ENCODE assay signal across 8 cellular contexts in genomic region chr14:34981743-34982420, GRCh38. TPM values are rescaled to one million over a fixed set of nuclear protein-coding genes. Genes with fewer than 3 reads are reported as not detected.
DNase-seq lines count a peak whose midpoint lies in the region; ATAC-seq and TF ChIP-seq lines count a peak whose summit lies in the region.

No MANE protein-coding gene starts in this region.

- H3K27me3 ChIP-seq in transverse colon: no peaks in the 10 kb centered on the region

- H3K4me3 Mint-ChIP-seq in natural killer cell: no peak overlapping the region

- H3K27ac ChIP-seq in transverse colon: peak overlapping the region; percentile 88 to 99 (median 94)

- H3K36me3 Mint-ChIP-seq in natural killer cell: no peaks in the 10 kb centered on the region

- no peak overlapping the region for H3K27ac Mint-ChIP-seq in natural killer cell

- H3K4me3 ChIP-seq in epithelial cell of esophagus (ENCODE audit: low read length) (peak overlapping the region; percentile 98), transverse colon (peak overlapping the region; percentile 21 to 86 (median 66))

- WGBS in transverse colon (ENCODE audit: low coverage in 1 of 2), 2 donors: 0% methylated on average over 11 to 17 of the region's 17 CpGs

- no peaks in the 10 kb centered on the region for H3K9me3 Mint-ChIP-seq in natural killer cell

- intact Hi-C loops in natural killer cell (cut with micrococcal nuclease): loop anchor here (1.0 to 10.0 kb wide), 8 partner anchors 64 to 447 kb away; partner anchors contain the start of genes EAPP, FAM177A1, NFKBIA and PRORP
- intact Hi-C loops in transverse colon (cut with DNase I; ENCODE audit: low total_unique reads): loop anchor here (10.0 kb wide), 1 partner anchor 107 kb away; the partner anchor contains the start of gene BAZ1A

- H3K4me1 ChIP-seq in transverse colon: peaks cover 5 to 43% (median 25%) of the 10 kb centered on the region in 4 donors

- DNase-seq in COLO668 (lab: John Stamatoyannopoulos, UW; ENCODE audit: unreplicated experiment) (peak; percentile 47), Kasumi-1 (lab: John Stamatoyannopoulos, UW) (peak; percentile 61 to 74), epithelial cell of esophagus (ENCODE audit: low read depth) (peak; percentile 39), natural killer cell (peak; percentile 30), transverse colon (peak; percentile 35), SKM-1 treated with dmso at 0.1 percent for 144 hours (lab: John Stamatoyannopoulos, UW; ENCODE audit: unreplicated experiment) (no peak)
- DNase-seq in activated CD4-positive, alpha-beta T cell treated with anti-CD3 and anti-CD28 coated beads for 48 hours: peak; percentile 58

- TF ChIP-seq EP300 in transverse colon (IDR thresholded peaks at IDR 0.05; ENCODE audit: low read depth): no peak

- TF ChIP-seq CTCF in epithelial cell of esophagus (IDR thresholded peaks at IDR 0.05; ENCODE audit: insufficient read depth, low read depth, low read length, missing control alignments) (no peak), natural killer cell (IDR thresholded peaks at IDR 0.05) (peak; percentile 9), transverse colon (IDR thresholded peaks at IDR 0.05) (peak in 4 of 5 experiments; percentile 1 to 39 (median 24))

- in situ Hi-C loops in transverse colon (cut with MboI; ENCODE audit: low pct_ligation_motif_present in 1 of 4, low pct_unique_long_range_greater_than_20kb in 1 of 4, low sequenced_read_pairs in 3 of 4): loop anchor here in 1 of 4 donors (10.0 kb wide), 1 partner anchor 107 kb away; the partner anchor contains the start of gene BAZ1A

- no peaks in the 10 kb centered on the region for H3K4me1 Mint-ChIP-seq in natural killer cell

- no peaks in the 10 kb centered on the region for H3K36me3 ChIP-seq in transverse colon

- no peaks in the 10 kb centered on the region for H3K27me3 Mint-ChIP-seq in natural killer cell (ENCODE audit: low read depth in 2 of 2)

- no peaks in the 10 kb centered on the region for H3K9me3 ChIP-seq in transverse colon

- TF ChIP-seq POLR2A in transverse colon (IDR thresholded peaks at IDR 0.05): no peak

- ATAC-seq in GM21367 (IDR thresholded peaks at IDR 0.05; ENCODE audit: unreplicated experiment) (peak; percentile 1), natural killer cell (peak in 2 of 3 donors; percentile 2 to 11)

RNA-seq across cellular contexts. Expression of gene SRP54, which starts 0.9 kb away (rescaled TPM):
- 10 to 100 TPM; 41.2 to 63.2 (median 48.8) TPM for total RNA-seq in natural killer cell
- 10 to 100 TPM; 14.7 to 63.4 (median 35.2) TPM for total RNA-seq in transverse colon
